11 cellular contexts compared by ENCODE assay signal in the genomic region with DNA sequence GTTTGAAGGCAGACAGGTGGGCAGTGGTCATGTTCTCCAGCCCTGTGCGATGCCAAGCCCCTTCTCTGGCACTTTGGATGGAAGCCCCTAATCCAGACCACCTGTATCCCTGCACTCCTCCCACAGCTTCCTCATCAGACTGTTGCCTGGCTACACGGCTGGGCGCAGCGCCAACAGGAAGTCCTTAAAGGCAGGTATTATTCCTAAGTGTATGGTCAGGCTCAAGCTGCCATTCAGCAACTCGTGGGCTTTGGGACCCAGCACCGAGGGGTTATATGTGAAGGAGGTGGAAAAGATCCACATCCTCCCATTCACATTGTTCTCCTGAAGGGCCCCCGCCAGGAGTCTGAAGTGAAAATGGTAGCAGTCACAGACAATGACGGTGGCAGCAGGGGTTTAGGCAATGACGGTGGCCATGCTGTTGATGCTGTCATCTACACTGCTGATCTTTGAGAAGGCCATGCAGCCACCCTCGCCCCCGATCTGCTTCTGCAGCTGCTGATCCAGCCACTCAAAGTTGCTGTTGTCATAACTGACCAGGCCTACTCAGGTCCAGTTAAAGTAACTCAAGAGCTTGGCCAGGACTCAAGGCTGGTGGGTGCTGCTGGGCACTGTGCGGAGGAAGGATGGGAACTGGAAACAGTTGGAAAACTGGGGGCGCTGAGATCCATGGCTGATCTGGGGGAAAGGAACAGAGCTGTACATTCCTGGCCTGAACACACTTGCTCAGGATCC. TPM values are rescaled to one million over a fixed set of nuclear protein-coding genes. Genes with fewer than 3 reads are reported as not detected.
DNase-seq lines count a peak whose midpoint lies in the region; ATAC-seq, FAIRE-seq and TF ChIP-seq lines count a peak whose summit lies in the region.
"Had no signal": no experiment of that assay in that cellular context is flagged by ENCODE, and none has a peak within 500 bp of the region (broad histone marks: within the 10 kb centered on the region; RNA-seq: fewer than 3 reads in every experiment).

No MANE protein-coding gene starts in this region.

- H3K27me3 ChIP-seq in esophagus muscularis mucosa: no peaks in the 10 kb centered on the region
- no peaks in the 10 kb centered on the region for H3K27me3 ChIP-seq in CD4-positive, alpha-beta memory T cell (ENCODE audit: insufficient read depth, low read length)

- no peak overlapping the region for H3K4me3 ChIP-seq in esophagus muscularis mucosa
- no peak overlapping the region for H3K4me3 ChIP-seq in CD4-positive, alpha-beta memory T cell (ENCODE audit: low read length in 2 of 2)

- peaks cover 10% of the 10 kb centered on the region for H3K9me3 Mint-ChIP-seq in osteocyte (ENCODE audit: unreplicated experiment)
- H3K9me3 Mint-ChIP-seq in activated T-helper 2 cell treated with anti-CD3 and anti-CD28 coated beads, Interferon-gamma antibody, Interleukin-2, Interleukin-4, amounts not matched to agents 10 μg/mL and 5 μg/mL and 100 μg/mL, durations not matched to agents 14 hours and 24 hours and 36 hours: no peaks in the 10 kb centered on the region
- peaks cover 0 to 3% (median 0%) of the 10 kb centered on the region in 8 donors for H3K9me3 Mint-ChIP-seq in CD4-positive, alpha-beta memory T cell
- H3K9me3 Mint-ChIP-seq: stimulated activated memory B cell treated with anti-CD40 and anti-IgM and Interleukin-4, amounts not matched to agents 10 μg/mL and 1 μg/mL and 100 μg/mL, for 72 hours had no signal

- intact Hi-C loops in esophagus muscularis mucosa (cut with DNase I): no loop called here
- intact Hi-C loops in activated T-helper 2 cell treated with anti-CD3 and anti-CD28 coated beads, Interferon-gamma antibody, Interleukin-2, Interleukin-4, amounts not matched to agents 10 μg/mL and 5 μg/mL and 100 μg/mL, durations not matched to agents 14 hours and 24 hours and 36 hours (cut with micrococcal nuclease): no loop called here
- intact Hi-C loops in CD4-positive, alpha-beta memory T cell (cut with micrococcal nuclease): no loop called here

- peak overlapping the region; percentile 50 for H3K27ac Mint-ChIP-seq in osteocyte (ENCODE audit: unreplicated experiment)
- H3K27ac Mint-ChIP-seq in activated T-helper 2 cell treated with anti-CD3 and anti-CD28 coated beads, Interferon-gamma antibody, Interleukin-2, Interleukin-4, amounts not matched to agents 10 μg/mL and 5 μg/mL and 100 μg/mL, durations not matched to agents 14 hours and 24 hours and 36 hours: no peak overlapping the region
- no peak overlapping the region for H3K27ac Mint-ChIP-seq in CD4-positive, alpha-beta memory T cell
- H3K27ac Mint-ChIP-seq: stimulated activated memory B cell treated with anti-CD40 and anti-IgM and Interleukin-4, amounts not matched to agents 10 μg/mL and 1 μg/mL and 100 μg/mL, for 72 hours had no signal

- peak; percentile 9 for FAIRE-seq in GM12892 (lab: Jason Lieb, UNC)

- TF ChIP-seq CTCF in esophagus muscularis mucosa (IDR thresholded peaks at IDR 0.05): no peak
- no peak for TF ChIP-seq CTCF in osteocyte (IDR thresholded peaks at IDR 0.05)

- no peak overlapping the region for H3K4me3 Mint-ChIP-seq in osteocyte (ENCODE audit: unreplicated experiment)
- H3K4me3 Mint-ChIP-seq in activated T-helper 2 cell treated with anti-CD3 and anti-CD28 coated beads, Interferon-gamma antibody, Interleukin-2, Interleukin-4, amounts not matched to agents 10 μg/mL and 5 μg/mL and 100 μg/mL, durations not matched to agents 14 hours and 24 hours and 36 hours (ENCODE audit: low read depth): no peak overlapping the region
- no peak overlapping the region for H3K4me3 Mint-ChIP-seq in CD4-positive, alpha-beta memory T cell
- H3K4me3 Mint-ChIP-seq: stimulated activated memory B cell treated with anti-CD40 and anti-IgM and Interleukin-4, amounts not matched to agents 10 μg/mL and 1 μg/mL and 100 μg/mL, for 72 hours had no signal

- TF ChIP-seq POLR2A in GM12892 (IDR thresholded peaks at IDR 0.05; ENCODE audit: low read depth, low read length) (no peak), esophagus muscularis mucosa (IDR thresholded peaks at IDR 0.05; ENCODE audit: low read depth) (no peak)

- no peaks in the 10 kb centered on the region for H3K9me3 ChIP-seq in esophagus muscularis mucosa
- H3K9me3 ChIP-seq in CD4-positive, alpha-beta memory T cell (ENCODE audit: control insufficient read depth in 1 of 2, low read length in 2 of 2): no peaks in the 10 kb centered on the region

- no peaks in the 10 kb centered on the region for H3K36me3 Mint-ChIP-seq in osteocyte (ENCODE audit: unreplicated experiment)
- H3K36me3 Mint-ChIP-seq in activated T-helper 2 cell treated with anti-CD3 and anti-CD28 coated beads, Interferon-gamma antibody, Interleukin-2, Interleukin-4, amounts not matched to agents 10 μg/mL and 5 μg/mL and 100 μg/mL, durations not matched to agents 14 hours and 24 hours and 36 hours (ENCODE audit: low read depth): no peaks in the 10 kb centered on the region
- no peaks in the 10 kb centered on the region for H3K36me3 Mint-ChIP-seq in CD4-positive, alpha-beta memory T cell
- H3K36me3 Mint-ChIP-seq: stimulated activated memory B cell treated with anti-CD40 and anti-IgM and Interleukin-4, amounts not matched to agents 10 μg/mL and 1 μg/mL and 100 μg/mL, for 72 hours had no signal

- H3K27me3 Mint-ChIP-seq in osteocyte (ENCODE audit: unreplicated experiment): no peaks in the 10 kb centered on the region
- H3K27me3 Mint-ChIP-seq in activated T-helper 2 cell treated with anti-CD3 and anti-CD28 coated beads, Interferon-gamma antibody, Interleukin-2, Interleukin-4, amounts not matched to agents 10 μg/mL and 5 μg/mL and 100 μg/mL, durations not matched to agents 14 hours and 24 hours and 36 hours (ENCODE audit: low read depth): no peaks in the 10 kb centered on the region
- H3K27me3 Mint-ChIP-seq in CD4-positive, alpha-beta memory T cell: peaks cover 0 to 2% of the 10 kb centered on the region in 2 donors

- CTCF ChIA-PET in CD4-positive, alpha-beta memory T cell (lab: Charles Lee; ENCODE audit: partially characterized antibody): interaction anchor here (0.7 kb wide), 1 partner anchor 171 kb away, joined by 3 read pairs; no protein-coding TSS in a partner anchor

- peaks cover 9 to 22% (median 12%) of the 10 kb centered on the region in 4 donors for H3K4me1 ChIP-seq in esophagus muscularis mucosa
- H3K4me1 ChIP-seq in CD4-positive, alpha-beta memory T cell (ENCODE audit: insufficient read depth, low read length): no peaks in the 10 kb centered on the region

- peak overlapping the region; percentile 15 to 60 (median 52) for H3K27ac ChIP-seq in esophagus muscularis mucosa (replicated peaks in 1 of 4)
- H3K27ac ChIP-seq in CD4-positive, alpha-beta memory T cell (ENCODE audit: low read depth, low read length): no peak overlapping the region

- no peak for ATAC-seq in HG02623 (IDR thresholded peaks at IDR 0.05; ENCODE audit: unreplicated experiment)
- ATAC-seq: stimulated activated memory B cell treated with anti-CD40 and anti-IgM and Interleukin-4, amounts not matched to agents 10 μg/mL and 1 μg/mL and 100 μg/mL, for 72 hours had no signal

- DNase-seq in GM12892 (ENCODE audit: insufficient read length) (no peak), NCI-H510A (lab: John Stamatoyannopoulos, UW) (peak; percentile 43), esophagus muscularis mucosa (ENCODE audit: extremely low spot score) (peak; percentile 86), osteocyte (ENCODE audit: extremely low spot score, unreplicated experiment) (peak; percentile 75)
- DNase-seq in activated CD4-positive, alpha-beta T cell treated with anti-CD3 and anti-CD28 coated beads for 4 hours: no peak
- no peak for DNase-seq in activated T-helper 2 cell treated with anti-CD3 and anti-CD28 coated beads, Interferon-gamma antibody, Interleukin-2, Interleukin-4, amounts not matched to agents 10 μg/mL and 5 μg/mL and 100 μg/mL, durations not matched to agents 14 hours and 24 hours and 36 hours (ENCODE audit: low spot score)
- no peak for DNase-seq in CD4-positive, alpha-beta memory T cell

- no peak for TF ChIP-seq EP300 in esophagus muscularis mucosa (IDR thresholded peaks at IDR 0.05)

- WGBS in esophagus muscularis mucosa: 82% methylated on average over 8 of the region's 13 CpGs

- no peaks in the 10 kb centered on the region for H3K36me3 ChIP-seq in esophagus muscularis mucosa
- no peaks in the 10 kb centered on the region for H3K36me3 ChIP-seq in CD4-positive, alpha-beta memory T cell (ENCODE audit: insufficient read depth, low read length)

- peaks cover 6% of the 10 kb centered on the region for H3K4me1 Mint-ChIP-seq in osteocyte (ENCODE audit: unreplicated experiment)
- H3K4me1 Mint-ChIP-seq in activated T-helper 2 cell treated with anti-CD3 and anti-CD28 coated beads, Interferon-gamma antibody, Interleukin-2, Interleukin-4, amounts not matched to agents 10 μg/mL and 5 μg/mL and 100 μg/mL, durations not matched to agents 14 hours and 24 hours and 36 hours (ENCODE audit: low read depth): no peaks in the 10 kb centered on the region
- no peaks in the 10 kb centered on the region for H3K4me1 Mint-ChIP-seq in CD4-positive, alpha-beta memory T cell
- H3K4me1 Mint-ChIP-seq: stimulated activated memory B cell treated with anti-CD40 and anti-IgM and Interleukin-4, amounts not matched to agents 10 μg/mL and 1 μg/mL and 100 μg/mL, for 72 hours had no signal

- POLR2A ChIA-PET in CD4-positive, alpha-beta memory T cell (lab: Charles Lee; ENCODE audit: partially characterized antibody): no interaction called here

RNA-seq across cellular contexts. Expression of gene OR6Q1, which starts 27.7 kb away (rescaled TPM):
- polyA plus RNA-seq in GM12892 (2012; ENCODE audit: missing spikeins): not detected
- total RNA-seq in esophagus muscularis mucosa (not detected), osteocyte (not detected in 2 replicates)
- total RNA-seq in activated T-helper 2 cell treated with anti-CD3 and anti-CD28 coated beads, Interferon-gamma antibody, Interleukin-2, Interleukin-4, amounts not matched to agents 10 μg/mL and 5 μg/mL and 100 μg/mL, durations not matched to agents 14 hours and 24 hours and 36 hours: not detected in 2 replicates
- total RNA-seq in CD4-positive, alpha-beta memory T cell: not detected
- polyA plus RNA-seq in CD4-positive, alpha-beta memory T cell: not detected
- total RNA-seq: glomerular endothelial cell, renal cortical epithelial cell had no signal

RNA-seq across cellular contexts. Expression of gene OR9Q1, which starts 34.8 kb away (rescaled TPM):
- polyA plus RNA-seq in GM12892 (2012; ENCODE audit: missing spikeins): not detected
- total RNA-seq in esophagus muscularis mucosa (not detected), osteocyte (not detected in 2 replicates)
- total RNA-seq in activated T-helper 2 cell treated with anti-CD3 and anti-CD28 coated beads, Interferon-gamma antibody, Interleukin-2, Interleukin-4, amounts not matched to agents 10 μg/mL and 5 μg/mL and 100 μg/mL, durations not matched to agents 14 hours and 24 hours and 36 hours: not detected in 2 replicates
- total RNA-seq in CD4-positive, alpha-beta memory T cell: not detected
- polyA plus RNA-seq in CD4-positive, alpha-beta memory T cell: not detected
- total RNA-seq: glomerular endothelial cell, renal cortical epithelial cell had no signal

Comparison
In these comparisons a context has a peak if more than half of its experiments do, and no peak if none do; other contexts are left out.
1. DNase-seq: peak in NCI-H510A (single experiment), esophagus muscularis mucosa (single experiment) and osteocyte (single experiment); none in GM12892 (single experiment), activated CD4-positive, alpha-beta T cell treated with anti-CD3 and anti-CD28 coated beads for 4 hours (0 of 2), activated T-helper 2 cell treated with anti-CD3 and anti-CD28 coated beads, Interferon-gamma antibody, Interleukin-2, Interleukin-4, amounts not matched to agents 10 μg/mL and 5 μg/mL and 100 μg/mL, durations not matched to agents 14 hours and 24 hours and 36 hours (single experiment) and CD4-positive, alpha-beta memory T cell (0 of 5).